ENCODE assay signal across 14 cellular contexts in genomic region chr3:184601576-184602405, GRCh38. TPM values are rescaled to one million over a fixed set of nuclear protein-coding genes. Genes with fewer than 3 reads are reported as not detected.
A peak's percentile ranks its signal among the peaks of the same experiment; 100 is the strongest.
DNase-seq lines count a peak whose midpoint lies in the region; ATAC-seq and TF ChIP-seq lines count a peak whose summit lies in the region.
"Had no signal": no experiment of that assay in that cellular context is flagged by ENCODE, and none has a peak within 500 bp of the region (broad histone marks: within the 10 kb centered on the region; RNA-seq: fewer than 3 reads in every experiment).

No MANE protein-coding gene starts in this region.

- no peak overlapping the region for H3K23ac ChIP-seq in neuronal stem cell (ENCODE audit: low read depth, low read length, poor library complexity)

- H3K27ac ChIP-seq in Peyer's patch (no peak overlapping the region), foreskin keratinocyte (peak overlapping the region; percentile 49), neuronal stem cell (replicated peaks; ENCODE audit: low read length) (peak overlapping the region; percentile 73)
- H3K27ac ChIP-seq: PC-9 had no signal

- H3K36me3 Mint-ChIP-seq in Calu3 (ENCODE audit: insufficient read depth, unreplicated experiment) = no peaks in the 10 kb centered on the region
- H3K36me3 Mint-ChIP-seq: stimulated activated memory B cell treated with anti-CD40 and anti-IgM and Interleukin-4, amounts not matched to agents 10 μg/mL and 1 μg/mL and 100 μg/mL, for 72 hours had no signal

- TF ChIP-seq CTCF in Calu3 (IDR thresholded peaks at IDR 0.05; ENCODE audit: unreplicated experiment) (no peak), Peyer's patch (IDR thresholded peaks at IDR 0.05) (no peak), foreskin keratinocyte (conservative IDR thresholded peaks at IDR 0.05) (no peak)

- H3K4me3 ChIP-seq in Peyer's patch (peak overlapping the region in 3 of 4 donors; percentile 18 to 34 (median 27)), neuronal stem cell (ENCODE audit: low read length in 2 of 2) (peak overlapping the region; percentile 23)
- H3K4me3 ChIP-seq: PC-9 had no signal

- H3K36me3 ChIP-seq in Peyer's patch = no peaks in the 10 kb centered on the region
- H3K36me3 ChIP-seq in neuronal stem cell (replicated peaks in 1 of 2; ENCODE audit: control insufficient read depth in 2 of 2, insufficient read depth in 2 of 2, low read length in 2 of 2) = no peaks in the 10 kb centered on the region

- peak overlapping the region; percentile 91 for H3K18ac ChIP-seq in neuronal stem cell (ENCODE audit: low read length)

- H3K4me1 Mint-ChIP-seq in Calu3 (ENCODE audit: low read depth, unreplicated experiment) = peaks cover 21% of the 10 kb centered on the region

- H3K27me3 ChIP-seq in Peyer's patch = peaks cover 0 to 16% of the 10 kb centered on the region in 2 donors
- peaks cover 21% of the 10 kb centered on the region for H3K27me3 ChIP-seq in foreskin keratinocyte
- peaks cover 0 to 30% (median 28%) of the 10 kb centered on the region in 3 experiments for H3K27me3 ChIP-seq in neuronal stem cell (ENCODE audit: control insufficient read depth in 3 of 3, insufficient read depth in 3 of 3, low read depth in 1 of 3, low read length in 3 of 3)

- no TSS peak for BruUV-seq in Calu3 (replicated peaks; lab: Mats Ljungman, UMichigan)

- peak overlapping the region; percentile 83 for H2AK5ac ChIP-seq in neuronal stem cell (ENCODE audit: low read depth, low read length)

- H2BK15ac ChIP-seq in neuronal stem cell (ENCODE audit: low read length) = peak overlapping the region; percentile 40

- H2BK12ac ChIP-seq in neuronal stem cell (ENCODE audit: low read length) = no peak overlapping the region

- H3K27ac Mint-ChIP-seq in Calu3 (ENCODE audit: unreplicated experiment) = peak overlapping the region; percentile 0
- H3K27ac Mint-ChIP-seq: activated CD4-positive, alpha-beta T cell treated with anti-CD3 and anti-CD28 coated beads, Interleukin-2, amount 10 ng/mL, durations not matched to agents 24 days and 14 days; stimulated activated memory B cell treated with anti-CD40 and anti-IgM and Interleukin-4, amounts not matched to agents 10 μg/mL and 1 μg/mL and 100 μg/mL, for 72 hours; T-helper 1 cell treated with Interleukin-12 subunit alpha and Interleukin-12 subunit beta and Interleukin-4 antibody, amounts not matched to agents 30 μg/mL and 1 μg/mL, for 36 hours had no signal

- no peaks in the 10 kb centered on the region for H3K79me1 ChIP-seq in neuronal stem cell (ENCODE audit: low read depth, low read length)

- peak overlapping the region; percentile 82 for H3K4me2 ChIP-seq in neuronal stem cell (ENCODE audit: insufficient read depth, low read length, poor library complexity, severe bottlenecking)

- H3K9me3 ChIP-seq in Peyer's patch (no peaks in the 10 kb centered on the region), neuronal stem cell (replicated peaks in 1 of 2; ENCODE audit: control insufficient read depth in 2 of 2, insufficient read depth in 1 of 2, low read depth in 1 of 2, low read length in 2 of 2) (no peaks in the 10 kb centered on the region)

- H3K4me1 ChIP-seq in Peyer's patch (peaks cover 0 to 39% (median 12%) of the 10 kb centered on the region in 4 donors), foreskin keratinocyte (peaks cover 11% of the 10 kb centered on the region), neuronal stem cell (ENCODE audit: control insufficient read depth in 2 of 2, insufficient read depth in 1 of 2, low read depth in 1 of 2, low read length in 2 of 2) (peaks cover 24% of the 10 kb centered on the region in 2 donors)

- no CpG with 5 or more reads among the region's 66 CpGs for WGBS in neuronal stem cell (ENCODE audit: extremely low coverage in 2 of 2, insufficient read length in 2 of 2, insufficient replicate concordance in 1 of 2), 2 donors

- intact Hi-C loops in Calu3 (cut with micrococcal nuclease; ENCODE audit: unreplicated experiment) = no loop called here

- H3K14ac ChIP-seq in neuronal stem cell (ENCODE audit: low read length) = no peak overlapping the region

- ATAC-seq in foreskin keratinocyte (peak; percentile 2), GM18867 (IDR thresholded peaks at IDR 0.05; ENCODE audit: unreplicated experiment) (no peak), HG02852 (IDR thresholded peaks at IDR 0.05; ENCODE audit: unreplicated experiment) (no peak)
- ATAC-seq: stimulated activated memory B cell treated with anti-CD40 and anti-IgM and Interleukin-4, amounts not matched to agents 10 μg/mL and 1 μg/mL and 100 μg/mL, for 72 hours had no signal

- no peak overlapping the region for H4K91ac ChIP-seq in neuronal stem cell (ENCODE audit: low read depth, low read length, poor library complexity)

- H3K9me3 Mint-ChIP-seq in Calu3 (ENCODE audit: low read depth, unreplicated experiment) = no peaks in the 10 kb centered on the region
- H3K9me3 Mint-ChIP-seq: activated CD4-positive, alpha-beta T cell treated with anti-CD3 and anti-CD28 coated beads, Interleukin-2, amount 10 ng/mL, durations not matched to agents 24 days and 14 days; stimulated activated memory B cell treated with anti-CD40 and anti-IgM and Interleukin-4, amounts not matched to agents 10 μg/mL and 1 μg/mL and 100 μg/mL, for 72 hours; T-helper 1 cell treated with Interleukin-12 subunit alpha and Interleukin-12 subunit beta and Interleukin-4 antibody, amounts not matched to agents 30 μg/mL and 1 μg/mL, for 36 hours had no signal

- peak overlapping the region; percentile 84 for H2AFZ ChIP-seq in neuronal stem cell (ENCODE audit: low read length)
- H2AFZ ChIP-seq: PC-9 had no signal

- CTCF ChIA-PET in Calu3 (lab: Charles Lee) = interaction anchor here (1.0 to 1.9 kb wide), 6 partner anchors 9 to 41 kb away, joined by 3 to 13 read pairs (median 4); partner anchors contain the start of gene EPHB3

- H2BK120ac ChIP-seq in neuronal stem cell (ENCODE audit: low read depth, low read length) = no peak overlapping the region

- H3K9ac ChIP-seq in neuronal stem cell (ENCODE audit: low read depth, low read length, poor library complexity) = no peak overlapping the region

- peak overlapping the region; percentile 12 for H3K4me3 Mint-ChIP-seq in Calu3 (ENCODE audit: low read depth, unreplicated experiment)
- H3K4me3 Mint-ChIP-seq: activated CD4-positive, alpha-beta T cell treated with anti-CD3 and anti-CD28 coated beads, Interleukin-2, amount 10 ng/mL, durations not matched to agents 24 days and 14 days; T-helper 1 cell treated with Interleukin-12 subunit alpha and Interleukin-12 subunit beta and Interleukin-4 antibody, amounts not matched to agents 30 μg/mL and 1 μg/mL, for 36 hours had no signal

- no peak for DNase-seq in Calu3
- DNase-seq in Peyer's patch = no peak
- DNase-seq in foreskin keratinocyte = no peak
- DNase-seq in neuronal stem cell (ENCODE audit: low spot score) = no peak
- no peak for DNase-seq in SKM-1 (lab: John Stamatoyannopoulos, UW; ENCODE audit: unreplicated experiment)
- no peak for DNase-seq in kidney tubule cell (ENCODE audit: low spot score)
- DNase-seq: activated CD4-positive, alpha-beta T cell treated with anti-CD3 and anti-CD28 coated beads, Interleukin-2, amount 10 ng/mL, durations not matched to agents 24 days and 14 days; activated effector memory CD4-positive, alpha-beta T cell treated with Interleukin-2 at 50 U/mL for 16 hours; cerebellar nuclear complex had no signal

- no peak overlapping the region for H3K4ac ChIP-seq in neuronal stem cell (ENCODE audit: low read length)

- TF ChIP-seq POLR2A in Peyer's patch (IDR thresholded peaks at IDR 0.05) = no peak

- H3K27me3 Mint-ChIP-seq in Calu3 (ENCODE audit: unreplicated experiment) = peaks cover 72% of the 10 kb centered on the region

- no peak overlapping the region for H4K8ac ChIP-seq in neuronal stem cell (ENCODE audit: low read depth, low read length)

- H2BK5ac ChIP-seq in neuronal stem cell (ENCODE audit: low read length) = no peak overlapping the region

RNA-seq across cellular contexts. Expression of gene EPHB3, which starts 40.2 kb away (rescaled TPM):
- total RNA-seq in Calu3 (2022) (2.5 and 2.8 TPM in 2 replicates), Peyer's patch (10 to 100 TPM in 3 of 4 donors, 1 to 10 TPM in 1; 6.0 to 59.4 (median 17.2) TPM), foreskin keratinocyte (5.2 and 10.8 TPM in 2 replicates)
- 4.3 and 6.5 TPM in 2 replicates for polyA plus RNA-seq in foreskin keratinocyte
- polyA plus RNA-seq in neuronal stem cell (2013, experiment 1 of 2) = 3.8 TPM
- polyA plus RNA-seq in neuronal stem cell (2013, experiment 2 of 2) = 4.3 TPM

Comparison
In these comparisons a context has a peak if more than half of its experiments do, and no peak if none do; other contexts are left out.
1. H3K27ac ChIP-seq: peak in foreskin keratinocyte (single experiment) and neuronal stem cell (single experiment); none in Peyer's patch (0 of 4).